In the genomic region with DNA sequence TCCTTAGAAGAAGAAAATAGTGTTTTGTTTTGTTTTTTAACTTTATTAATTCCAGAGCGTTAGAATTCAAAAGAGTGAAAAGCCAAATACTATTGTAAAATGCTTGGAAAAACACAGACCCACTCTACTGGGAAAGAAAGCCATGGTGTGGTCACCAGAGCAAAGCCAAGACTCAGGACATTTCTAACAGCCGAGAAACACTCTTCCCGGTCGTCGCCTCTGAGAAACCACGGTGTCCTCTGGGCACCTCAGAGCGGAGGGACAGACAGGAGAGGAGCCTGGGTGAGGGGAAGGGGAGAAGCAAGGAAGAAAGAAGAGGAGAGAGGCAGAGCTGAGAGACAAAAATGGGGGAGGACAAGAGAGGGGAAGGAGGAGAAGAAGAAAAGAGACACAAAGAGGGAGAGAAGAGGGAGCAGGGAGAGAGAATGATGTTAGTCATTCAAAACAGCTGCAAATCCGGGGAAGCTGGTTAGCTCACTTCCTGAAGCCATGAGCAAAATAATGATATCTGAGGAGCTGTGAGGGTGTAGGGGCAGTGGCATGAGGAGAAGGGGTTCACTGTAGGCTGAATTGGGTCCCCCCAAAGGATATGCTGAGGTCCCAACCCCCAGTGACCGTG, we compare ENCODE assay signal across 1 cellular context.
TF ChIP-seq lines count a peak whose summit lies in the region.

No MANE protein-coding gene starts in this region.

TF ChIP-seq in H1, 55 proteins besides CTCF, POLR2A, EP300 and RAD21:
- TF ChIP-seq JUND (IDR thresholded peaks at IDR 0.05; ENCODE audit: low read length): no peak
- no peak for TF ChIP-seq ZNF274 (IDR thresholded peaks at IDR 0.05; ENCODE audit: borderline replicate concordance, extremely low read depth, low read length)
- no peak for TF ChIP-seq TCF12 (IDR thresholded peaks at IDR 0.05; ENCODE audit: low read depth, low read length)
- no peak for TF ChIP-seq TEAD4 (IDR thresholded peaks at IDR 0.05; ENCODE audit: low read depth, low read length)
- TF ChIP-seq SUZ12 (IDR thresholded peaks at IDR 0.05; ENCODE audit: low read length): no peak
- no peak for TF ChIP-seq SP1 (IDR thresholded peaks at IDR 0.05; ENCODE audit: low read depth, low read length)
- TF ChIP-seq SIRT6 (IDR thresholded peaks at IDR 0.05; ENCODE audit: low read length): no peak
- no peak for TF ChIP-seq EGR1 (IDR thresholded peaks at IDR 0.05; ENCODE audit: borderline replicate concordance, low read depth, low read length)
- TF ChIP-seq PHF8 (conservative IDR thresholded peaks at IDR 0.05; ENCODE audit: low read depth, low read length): no peak
- TF ChIP-seq SP4 (IDR thresholded peaks at IDR 0.05; ENCODE audit: low read length): no peak
- TF ChIP-seq, protein P1, sequence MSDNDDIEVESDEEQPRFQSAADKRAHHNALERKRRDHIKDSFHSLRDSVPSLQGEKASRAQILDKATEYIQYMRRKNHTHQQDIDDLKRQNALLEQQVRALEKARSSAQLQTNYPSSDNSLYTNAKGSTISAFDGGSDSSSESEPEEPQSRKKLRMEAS (IDR thresholded peaks at IDR 0.05): no peak
- TF ChIP-seq POU5F1 (IDR thresholded peaks at IDR 0.05; ENCODE audit: low read depth, low read length): no peak
- TF ChIP-seq KDM5A (IDR thresholded peaks at IDR 0.05; ENCODE audit: low read length): no peak
